In genomic region chr19:21084343-21084742, GRCh38 we compare ENCODE assay signal across 10 cellular contexts. TPM values are rescaled to one million over a fixed set of nuclear protein-coding genes. Genes with fewer than 3 reads are reported as not detected.
DNase-seq lines count a peak whose midpoint lies in the region; ATAC-seq, FAIRE-seq and TF ChIP-seq lines count a peak whose summit lies in the region.
"Had no signal": no experiment of that assay in that cellular context is flagged by ENCODE, and none has a peak within 500 bp of the region (broad histone marks: within the 10 kb centered on the region; RNA-seq: fewer than 3 reads in every experiment).

No MANE protein-coding gene starts in this region.

- no peaks in the 10 kb centered on the region for H3K27me3 Mint-ChIP-seq in activated naive CD8-positive, alpha-beta T cell treated with anti-CD3 and anti-CD28 coated beads, Interleukin-2, amount 10 ng/mL, durations not matched to agents 7 days and 5 days

- in situ Hi-C loops in GM13977 (cut with MboI; ENCODE audit: low pct_unique_long_range_greater_than_20kb, low sequenced_read_pairs, unreplicated experiment) = no loop called here

- peak overlapping the region; percentile 45 for H3K27ac Mint-ChIP-seq in activated naive CD8-positive, alpha-beta T cell treated with anti-CD3 and anti-CD28 coated beads, Interleukin-2, amount 10 ng/mL, durations not matched to agents 7 days and 5 days

- H3K27ac ChIP-seq in Peyer's patch = no peak overlapping the region

- ATAC-seq in activated naive CD8-positive, alpha-beta T cell treated with anti-CD3 and anti-CD28 coated beads, Interleukin-2, amount 10 ng/mL, durations not matched to agents 7 days and 5 days (ENCODE audit: low read depth) = no peak

- H3K4me3 ChIP-seq in BJ (ENCODE audit: low read depth, low read length) = no peak overlapping the region
- no peak overlapping the region for H3K4me3 ChIP-seq in Peyer's patch
- H3K4me3 ChIP-seq in MG63 = no peak overlapping the region

- no peaks in the 10 kb centered on the region for H3K27me3 ChIP-seq in BJ (ENCODE audit: control insufficient read depth, insufficient read depth, low read length)
- H3K27me3 ChIP-seq in Peyer's patch = no peaks in the 10 kb centered on the region
- no peaks in the 10 kb centered on the region for H3K27me3 ChIP-seq in MG63

- H3K9me3 ChIP-seq in Peyer's patch = no peaks in the 10 kb centered on the region
- H3K9me3 ChIP-seq in MG63 = no peaks in the 10 kb centered on the region

- no peak for TF ChIP-seq CTCF in BJ (IDR thresholded peaks at IDR 0.05; ENCODE audit: insufficient read depth, low read depth, low read length)
- no peak for TF ChIP-seq CTCF in GM13977 (IDR thresholded peaks at IDR 0.05; ENCODE audit: extremely low read depth, insufficient read depth, missing control alignments)
- TF ChIP-seq CTCF in Peyer's patch (IDR thresholded peaks at IDR 0.05) = no peak
- no peak for TF ChIP-seq CTCF in D721Med (IDR thresholded peaks at IDR 0.05; ENCODE audit: insufficient read depth, missing control alignments)

- FAIRE-seq in D721Med (lab: Jason Lieb, UNC) = no peak

- peaks cover 57% of the 10 kb centered on the region for H3K36me3 Mint-ChIP-seq in activated naive CD8-positive, alpha-beta T cell treated with anti-CD3 and anti-CD28 coated beads, Interleukin-2, amount 10 ng/mL, durations not matched to agents 7 days and 5 days

- POLR2A ChIA-PET in BJ (lab: Charles Lee) = no interaction called here
- POLR2A ChIA-PET in activated naive CD8-positive, alpha-beta T cell treated with anti-CD3 and anti-CD28 coated beads, Interleukin-2, amount 10 ng/mL, durations not matched to agents 7 days and 5 days (lab: Charles Lee) = interaction anchor here (1.2 to 1.3 kb wide), 2 partner anchors 58 to 85 kb away, joined by 3 read pairs; no protein-coding TSS in a partner anchor

- TF ChIP-seq POLR2A in Peyer's patch (IDR thresholded peaks at IDR 0.05) = no peak

- H3K4me1 Mint-ChIP-seq in activated naive CD8-positive, alpha-beta T cell treated with anti-CD3 and anti-CD28 coated beads, Interleukin-2, amount 10 ng/mL, durations not matched to agents 7 days and 5 days = peaks cover 12% of the 10 kb centered on the region

- DNase-seq in BJ (ENCODE audit: low read depth) (peak; percentile 29), GM13977 (ENCODE audit: low spot score) (peak; percentile 14), left kidney (ENCODE audit: low read depth, low spot score) (peak; percentile 37), Peyer's patch (no peak), D721Med (ENCODE audit: insufficient read length, low spot score) (no peak), iPS-NIHi7 (ENCODE audit: extremely low spot score) (no peak), MG63 (no peak)
- DNase-seq in activated naive CD8-positive, alpha-beta T cell treated with anti-CD3 and anti-CD28 coated beads, Interleukin-2, amount 10 ng/mL, durations not matched to agents 7 days and 5 days = no peak
- DNase-seq: activated effector memory CD4-positive, alpha-beta T cell treated with anti-CD3 and anti-CD28 coated beads, Interleukin-2, amount 50 U/mL, for 16 hours; NCI-H446 treated with DMSO at 0.1 percent for 48 hours had no signal

- H3K36me3 ChIP-seq in BJ (ENCODE audit: control insufficient read depth, insufficient read depth, low read length) = no peaks in the 10 kb centered on the region
- H3K36me3 ChIP-seq in Peyer's patch = peaks cover 0 to 5% (median 0%) of the 10 kb centered on the region in 3 donors
- H3K36me3 ChIP-seq in MG63 = peaks cover 9% of the 10 kb centered on the region

- H3K9me3 Mint-ChIP-seq in activated naive CD8-positive, alpha-beta T cell treated with anti-CD3 and anti-CD28 coated beads, Interleukin-2, amount 10 ng/mL, durations not matched to agents 7 days and 5 days = no peaks in the 10 kb centered on the region

- H3K4me1 ChIP-seq in Peyer's patch = no peaks in the 10 kb centered on the region

- H3K4me3 Mint-ChIP-seq in activated naive CD8-positive, alpha-beta T cell treated with anti-CD3 and anti-CD28 coated beads, Interleukin-2, amount 10 ng/mL, durations not matched to agents 7 days and 5 days = no peak overlapping the region

- CTCF ChIA-PET in BJ (lab: Yijun Ruan, JAX) = no interaction called here

RNA-seq across cellular contexts. Expression of gene ZNF714, which starts 2.3 kb away (rescaled TPM):
- polyA plus RNA-seq in BJ (2011; rRNA removed) = 5.6 and 7.9 TPM in 2 replicates
- 4.2 and 4.5 TPM in 2 replicates for polyA minus RNA-seq in BJ (2011; rRNA and poly(A)+ RNA removed)
- total RNA-seq in activated naive CD8-positive, alpha-beta T cell treated with anti-CD3 and anti-CD28 coated beads, Interleukin-2, amount 10 ng/mL, durations not matched to agents 7 days and 5 days = 10 to 100 TPM; 25.1 to 26.6 TPM
- 10 to 100 TPM in 2 of 4 donors, 1 to 10 TPM in 2; 7.8 to 16.5 (median 11.4) TPM for total RNA-seq in Peyer's patch
- total RNA-seq in MG63 (2014; rRNA removed; shearing (Covaris generic); ENCODE audit: low replicate concordance) = 1.3 and 7.0 TPM in 2 replicates

RNA-seq across cellular contexts. Expression of gene ZNF431, which starts 57.5 kb away (rescaled TPM):
- polyA plus RNA-seq in BJ (2011; rRNA removed) = 4.0 and 4.8 TPM in 2 replicates
- polyA minus RNA-seq in BJ (2011; rRNA and poly(A)+ RNA removed) = 9.6 and 23.3 TPM in 2 replicates
- 10 to 100 TPM; 21.5 to 28.2 TPM for total RNA-seq in activated naive CD8-positive, alpha-beta T cell treated with anti-CD3 and anti-CD28 coated beads, Interleukin-2, amount 10 ng/mL, durations not matched to agents 7 days and 5 days
- total RNA-seq in Peyer's patch = 10 to 100 TPM; 11.8 to 54.5 (median 14.5) TPM
- 2.9 and 3.4 TPM in 2 replicates for total RNA-seq in MG63 (2014; rRNA removed; shearing (Covaris generic); ENCODE audit: low replicate concordance)

Comparison
In these comparisons a context has a peak if more than half of its experiments do, and no peak if none do; other contexts are left out.
1. DNase-seq: peak in BJ (single experiment), GM13977 (single experiment) and left kidney (single experiment); none in activated naive CD8-positive, alpha-beta T cell treated with anti-CD3 and anti-CD28 coated beads, Interleukin-2, amount 10 ng/mL, durations not matched to agents 7 days and 5 days (single experiment), Peyer's patch (0 of 3), D721Med (single experiment), iPS-NIHi7 (single experiment) and MG63 (single experiment).